Comparison of ENCODE assay signal across 8 cellular contexts in the genomic region with DNA sequence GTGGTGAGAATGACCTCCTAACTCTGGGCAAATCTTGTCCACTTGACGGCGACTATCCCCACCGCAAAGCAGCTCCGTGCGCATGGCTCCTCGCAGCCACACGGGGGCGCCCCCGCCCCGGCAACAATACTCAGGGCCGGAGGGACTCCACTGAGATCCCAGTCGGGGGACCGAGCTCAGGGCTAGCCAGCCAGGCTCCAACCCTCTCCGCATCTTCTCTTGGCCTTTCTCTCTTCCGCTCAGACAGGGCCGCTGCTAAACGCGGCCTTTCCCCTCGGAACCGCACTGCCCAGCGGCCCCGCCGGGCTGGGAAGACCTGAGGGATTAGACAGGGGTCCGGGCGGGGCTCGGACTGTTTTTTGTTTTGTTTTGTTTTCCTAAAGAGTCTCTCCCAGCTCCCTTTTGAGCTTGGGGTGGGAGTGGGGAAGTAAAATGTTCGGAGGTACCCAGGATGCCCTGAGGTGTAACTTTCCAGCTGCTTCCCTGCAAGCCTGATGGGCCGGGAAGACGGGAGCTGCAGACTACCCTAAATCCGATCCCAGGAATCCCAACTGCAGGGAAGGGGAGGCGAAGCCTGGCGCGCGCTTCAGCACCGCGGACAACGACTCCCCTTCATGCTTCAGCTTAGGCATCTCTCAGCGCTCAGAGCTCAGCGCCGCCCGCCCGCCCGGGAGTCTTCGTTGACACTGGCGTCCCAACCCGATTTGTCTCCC. TPM values are rescaled to one million over a fixed set of nuclear protein-coding genes. Genes with fewer than 3 reads are reported as not detected.
DNase-seq lines count a peak whose midpoint lies in the region; ATAC-seq and TF ChIP-seq lines count a peak whose summit lies in the region.

No MANE protein-coding gene starts in this region.

- H3K36me3 Mint-ChIP-seq in WTC11: no peaks in the 10 kb centered on the region

- H3K27me3 Mint-ChIP-seq in WTC11 (ENCODE audit: low read depth): peaks cover 25% of the 10 kb centered on the region

- POLR2A ChIA-PET in WTC11 (lab: Charles Lee): interaction anchor here (0.5 to 2.7 kb wide), 12 partner anchors 9 to 1372 kb away, joined by 3 to 34 read pairs (median 3); a partner anchor contains a TSS

- peak; percentile 59 for ATAC-seq in HG02938 (IDR thresholded peaks at IDR 0.05; ENCODE audit: unreplicated experiment)
- peak; percentile 54 for ATAC-seq in WTC11

- H2AFZ ChIP-seq in smooth muscle cell (ENCODE audit: low read depth): no peak overlapping the region

- H3K4me1 Mint-ChIP-seq in WTC11: peaks cover 38% of the 10 kb centered on the region

- CTCF ChIA-PET in WTC11 (lab: Charles Lee): interaction anchor here (0.5 to 5.5 kb wide), 101 partner anchors 9 to 880 kb away, joined by 3 to 304 read pairs (median 5); a partner anchor contains a TSS

- H3K4me3 ChIP-seq in cardiac fibroblast (replicated peaks in 1 of 2; ENCODE audit: low read depth in 2 of 2, low read length in 2 of 2): peak overlapping the region; percentile 28 to 43
- H3K4me3 ChIP-seq in smooth muscle cell: peak overlapping the region; percentile 44

- H3K4me1 ChIP-seq in smooth muscle cell (ENCODE audit: low read depth): peaks cover 19% of the 10 kb centered on the region

- 5% methylated on average over 46 of the region's 46 CpGs for WGBS in smooth muscle cell (ENCODE audit: low lambda C conversion rate)

- no peaks in the 10 kb centered on the region for H3K9me3 ChIP-seq in smooth muscle cell (replicated peaks; ENCODE audit: low read depth)

- no peak overlapping the region for H3K9ac ChIP-seq in smooth muscle cell (ENCODE audit: low read depth)

- no peaks in the 10 kb centered on the region for H3K36me3 ChIP-seq in smooth muscle cell (ENCODE audit: low read depth)

- peak overlapping the region; percentile 90 for H3K4me2 ChIP-seq in smooth muscle cell

- H3K27ac Mint-ChIP-seq in WTC11: peak overlapping the region; percentile 79; the same call in 1 of the 2 replicates

- no peaks in the 10 kb centered on the region for H3K9me3 Mint-ChIP-seq in WTC11

- peaks cover 39% of the 10 kb centered on the region for H3K27me3 ChIP-seq in smooth muscle cell (ENCODE audit: low read depth)

- H3K79me2 ChIP-seq in smooth muscle cell (ENCODE audit: low read depth): no peaks in the 10 kb centered on the region

- H4K20me1 ChIP-seq in smooth muscle cell (ENCODE audit: low read depth): peaks cover 84% of the 10 kb centered on the region

- peak overlapping the region; percentile 91 for H3K4me3 Mint-ChIP-seq in WTC11

- peak; percentile 55 to 76 (median 75) for DNase-seq in NCI-H1417 (lab: John Stamatoyannopoulos, UW)
- DNase-seq in NCI-H1417 treated with DMSO at 0.1 percent for 48 hours (lab: John Stamatoyannopoulos, UW): no peak
- peak; percentile 49 for DNase-seq in NCI-H2107 (lab: John Stamatoyannopoulos, UW)
- peak; percentile 94 for DNase-seq in WTC11 (ENCODE audit: low spot score)
- DNase-seq in cardiac fibroblast (ENCODE audit: low read depth in 2 of 2): peak; percentile 84 to 88
- DNase-seq in inferior parietal cortex (ENCODE audit: extremely low spot score): peak; percentile 85
- DNase-seq in smooth muscle cell (lab: John Stamatoyannopoulos, UW; ENCODE audit: unreplicated experiment): peak; percentile 54

- no peak overlapping the region for H3K27ac ChIP-seq in smooth muscle cell (ENCODE audit: low read depth)

- no peaks in the 10 kb centered on the region for H3F3A ChIP-seq in smooth muscle cell (ENCODE audit: low read depth)

- peak; percentile 93 for TF ChIP-seq CTCF in WTC11 (IDR thresholded peaks at IDR 0.05)
- TF ChIP-seq CTCF in cardiac fibroblast (IDR thresholded peaks at IDR 0.05; ENCODE audit: low read depth, low read length): peak; percentile 98
- peak; percentile 90 for TF ChIP-seq CTCF in smooth muscle cell (IDR thresholded peaks at IDR 0.05; ENCODE audit: borderline replicate concordance, insufficient read depth, poor library complexity, severe bottlenecking)

TF ChIP-seq in WTC11, 78 proteins besides CTCF, POLR2A, EP300 and RAD21 (continues in another document):
- no peak for TF ChIP-seq ZNF671 (CRISPR knock-in tag; IDR thresholded peaks at IDR 0.05)
- TF ChIP-seq, protein P1, sequence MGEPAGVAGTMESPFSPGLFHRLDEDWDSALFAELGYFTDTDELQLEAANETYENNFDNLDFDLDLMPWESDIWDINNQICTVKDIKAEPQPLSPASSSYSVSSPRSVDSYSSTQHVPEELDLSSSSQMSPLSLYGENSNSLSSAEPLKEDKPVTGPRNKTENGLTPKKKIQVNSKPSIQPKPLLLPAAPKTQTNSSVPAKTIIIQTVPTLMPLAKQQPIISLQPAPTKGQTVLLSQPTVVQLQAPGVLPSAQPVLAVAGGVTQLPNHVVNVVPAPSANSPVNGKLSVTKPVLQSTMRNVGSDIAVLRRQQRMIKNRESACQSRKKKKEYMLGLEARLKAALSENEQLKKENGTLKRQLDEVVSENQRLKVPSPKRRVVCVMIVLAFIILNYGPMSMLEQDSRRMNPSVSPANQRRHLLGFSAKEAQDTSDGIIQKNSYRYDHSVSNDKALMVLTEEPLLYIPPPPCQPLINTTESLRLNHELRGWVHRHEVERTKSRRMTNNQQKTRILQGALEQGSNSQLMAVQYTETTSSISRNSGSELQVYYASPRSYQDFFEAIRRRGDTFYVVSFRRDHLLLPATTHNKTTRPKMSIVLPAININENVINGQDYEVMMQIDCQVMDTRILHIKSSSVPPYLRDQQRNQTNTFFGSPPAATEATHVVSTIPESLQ (CRISPR knock-in tag; IDR thresholded peaks at IDR 0.05): no peak
- TF ChIP-seq, protein P2, sequence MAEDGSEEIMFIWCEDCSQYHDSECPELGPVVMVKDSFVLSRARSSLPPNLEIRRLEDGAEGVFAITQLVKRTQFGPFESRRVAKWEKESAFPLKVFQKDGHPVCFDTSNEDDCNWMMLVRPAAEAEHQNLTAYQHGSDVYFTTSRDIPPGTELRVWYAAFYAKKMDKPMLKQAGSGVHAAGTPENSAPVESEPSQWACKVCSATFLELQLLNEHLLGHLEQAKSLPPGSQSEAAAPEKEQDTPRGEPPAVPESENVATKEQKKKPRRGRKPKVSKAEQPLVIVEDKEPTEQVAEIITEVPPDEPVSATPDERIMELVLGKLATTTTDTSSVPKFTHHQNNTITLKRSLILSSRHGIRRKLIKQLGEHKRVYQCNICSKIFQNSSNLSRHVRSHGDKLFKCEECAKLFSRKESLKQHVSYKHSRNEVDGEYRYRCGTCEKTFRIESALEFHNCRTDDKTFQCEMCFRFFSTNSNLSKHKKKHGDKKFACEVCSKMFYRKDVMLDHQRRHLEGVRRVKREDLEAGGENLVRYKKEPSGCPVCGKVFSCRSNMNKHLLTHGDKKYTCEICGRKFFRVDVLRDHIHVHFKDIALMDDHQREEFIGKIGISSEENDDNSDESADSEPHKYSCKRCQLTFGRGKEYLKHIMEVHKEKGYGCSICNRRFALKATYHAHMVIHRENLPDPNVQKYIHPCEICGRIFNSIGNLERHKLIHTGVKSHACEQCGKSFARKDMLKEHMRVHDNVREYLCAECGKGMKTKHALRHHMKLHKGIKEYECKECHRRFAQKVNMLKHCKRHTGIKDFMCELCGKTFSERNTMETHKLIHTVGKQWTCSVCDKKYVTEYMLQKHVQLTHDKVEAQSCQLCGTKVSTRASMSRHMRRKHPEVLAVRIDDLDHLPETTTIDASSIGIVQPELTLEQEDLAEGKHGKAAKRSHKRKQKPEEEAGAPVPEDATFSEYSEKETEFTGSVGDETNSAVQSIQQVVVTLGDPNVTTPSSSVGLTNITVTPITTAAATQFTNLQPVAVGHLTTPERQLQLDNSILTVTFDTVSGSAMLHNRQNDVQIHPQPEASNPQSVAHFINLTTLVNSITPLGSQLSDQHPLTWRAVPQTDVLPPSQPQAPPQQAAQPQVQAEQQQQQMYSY (CRISPR knock-in tag; IDR thresholded peaks at IDR 0.05): peak; percentile 21; the same call in 1 of the 2 replicates
- peak; percentile 84; the same call in 1 of the 2 replicates for TF ChIP-seq ESRRA (CRISPR knock-in tag; IDR thresholded peaks at IDR 0.05; ENCODE audit: borderline replicate concordance)
- TF ChIP-seq, protein P3, sequence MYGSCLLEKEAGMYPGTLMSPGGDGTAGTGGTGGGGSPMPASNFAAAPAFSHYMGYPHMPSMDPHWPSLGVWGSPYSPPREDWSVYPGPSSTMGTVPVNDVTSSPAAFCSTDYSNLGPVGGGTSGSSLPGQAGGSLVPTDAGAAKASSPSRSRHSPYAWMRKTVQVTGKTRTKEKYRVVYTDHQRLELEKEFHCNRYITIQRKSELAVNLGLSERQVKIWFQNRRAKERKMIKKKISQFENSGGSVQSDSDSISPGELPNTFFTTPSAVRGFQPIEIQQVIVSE (CRISPR knock-in tag; IDR thresholded peaks at IDR 0.05; ENCODE audit: borderline replicate concordance): no peak
- TF ChIP-seq GABPB1 (CRISPR knock-in tag; IDR thresholded peaks at IDR 0.05): no peak
- TF ChIP-seq, protein P4, sequence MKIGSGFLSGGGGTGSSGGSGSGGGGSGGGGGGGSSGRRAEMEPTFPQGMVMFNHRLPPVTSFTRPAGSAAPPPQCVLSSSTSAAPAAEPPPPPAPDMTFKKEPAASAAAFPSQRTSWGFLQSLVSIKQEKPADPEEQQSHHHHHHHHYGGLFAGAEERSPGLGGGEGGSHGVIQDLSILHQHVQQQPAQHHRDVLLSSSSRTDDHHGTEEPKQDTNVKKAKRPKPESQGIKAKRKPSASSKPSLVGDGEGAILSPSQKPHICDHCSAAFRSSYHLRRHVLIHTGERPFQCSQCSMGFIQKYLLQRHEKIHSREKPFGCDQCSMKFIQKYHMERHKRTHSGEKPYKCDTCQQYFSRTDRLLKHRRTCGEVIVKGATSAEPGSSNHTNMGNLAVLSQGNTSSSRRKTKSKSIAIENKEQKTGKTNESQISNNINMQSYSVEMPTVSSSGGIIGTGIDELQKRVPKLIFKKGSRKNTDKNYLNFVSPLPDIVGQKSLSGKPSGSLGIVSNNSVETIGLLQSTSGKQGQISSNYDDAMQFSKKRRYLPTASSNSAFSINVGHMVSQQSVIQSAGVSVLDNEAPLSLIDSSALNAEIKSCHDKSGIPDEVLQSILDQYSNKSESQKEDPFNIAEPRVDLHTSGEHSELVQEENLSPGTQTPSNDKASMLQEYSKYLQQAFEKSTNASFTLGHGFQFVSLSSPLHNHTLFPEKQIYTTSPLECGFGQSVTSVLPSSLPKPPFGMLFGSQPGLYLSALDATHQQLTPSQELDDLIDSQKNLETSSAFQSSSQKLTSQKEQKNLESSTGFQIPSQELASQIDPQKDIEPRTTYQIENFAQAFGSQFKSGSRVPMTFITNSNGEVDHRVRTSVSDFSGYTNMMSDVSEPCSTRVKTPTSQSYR (CRISPR knock-in tag; IDR thresholded peaks at IDR 0.05): no peak; the same call in 1 of the 2 replicates
- no peak for TF ChIP-seq TCF7 (CRISPR knock-in tag; IDR thresholded peaks at IDR 0.05; ENCODE audit: low read depth)
- no peak for TF ChIP-seq EMX1 (CRISPR knock-in tag; IDR thresholded peaks at IDR 0.05)
- TF ChIP-seq JUN (CRISPR knock-in tag; IDR thresholded peaks at IDR 0.05): no peak; the same call in 1 of the 2 replicates

RNA-seq across cellular contexts. Expression of a gene that starts 2.7 kb away (rescaled TPM):
- total RNA-seq in WTC11 (2021): 4.5 to 5.4 TPM (median 5.2 TPM) in 3 replicates
- 1.3 and 3.9 TPM in 2 replicates for total RNA-seq in smooth muscle cell
- polyA plus RNA-seq in smooth muscle cell: 0.70 and 0.87 TPM in 2 replicates

RNA-seq across cellular contexts. Expression of a gene that starts 22.7 kb away (rescaled TPM):
- 110 to 111 TPM (median 110 TPM) in 3 replicates for total RNA-seq in WTC11 (2021)
- 98.6 and 135 TPM in 2 replicates for total RNA-seq in smooth muscle cell
- 54.8 and 78.5 TPM in 2 replicates for polyA plus RNA-seq in smooth muscle cell

RNA-seq across cellular contexts. Expression of a gene that starts 57.7 kb away (rescaled TPM):
- 223 to 260 TPM (median 229 TPM) in 3 replicates for total RNA-seq in WTC11 (2021)
- total RNA-seq in smooth muscle cell: 65.0 and 82.0 TPM in 2 replicates
- 10.2 and 10.5 TPM in 2 replicates for polyA plus RNA-seq in smooth muscle cell
